ENCODE assay signal across 8 cellular contexts in the genomic region with DNA sequence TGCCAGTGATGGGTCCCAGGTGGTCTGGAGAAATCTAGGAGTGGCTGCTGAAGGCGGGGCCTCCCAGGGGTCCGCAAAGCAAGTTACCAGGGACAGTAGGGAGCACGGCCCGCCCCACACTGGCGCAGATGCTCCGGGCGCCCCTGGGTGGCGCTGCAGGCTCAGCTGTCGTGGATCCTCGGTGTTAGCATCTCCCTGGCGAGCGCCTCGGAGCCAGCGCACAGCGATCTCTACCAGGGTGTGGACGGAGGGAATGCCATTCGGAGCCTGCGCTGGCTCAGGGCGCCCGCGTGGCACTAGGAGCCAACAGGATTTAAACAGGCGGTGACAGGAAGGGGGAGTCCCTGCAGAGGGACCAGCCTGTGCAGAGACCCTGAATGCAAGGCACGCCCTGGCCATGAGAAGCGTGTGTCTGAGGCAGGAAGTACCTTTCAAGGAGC.
A peak's percentile ranks its signal among the peaks of the same experiment; 100 is the strongest.
DNase-seq lines count a peak whose midpoint lies in the region; ATAC-seq and TF ChIP-seq lines count a peak whose summit lies in the region.

No MANE protein-coding gene starts in this region.

- ATAC-seq in HG03025 (IDR thresholded peaks at IDR 0.05; ENCODE audit: low FRiP score, unreplicated experiment): no peak

- DNase-seq in GDM1 (lab: John Stamatoyannopoulos, UW): peak; percentile 31
- peak; percentile 50 for DNase-seq in HFF-Myc (ENCODE audit: extremely low read depth, low read depth)
- peak; percentile 60 for DNase-seq in NCI-H146 treated with DMSO at 0.1 percent for 48 hours (lab: John Stamatoyannopoulos, UW; ENCODE audit: unreplicated experiment)
- peak; percentile 35 for DNase-seq in T-helper 22 cell (ENCODE audit: low read depth)
- DNase-seq in astrocyte of the hippocampus (ENCODE audit: low read depth, low spot score): peak; percentile 93
- DNase-seq in iPS DF 19.7 (ENCODE audit: low read depth, low spot score): peak; percentile 45
- DNase-seq in skeletal muscle cell (ENCODE audit: low read depth): peak; percentile 46

- H3K4me3 ChIP-seq in HFF-Myc (replicated peaks; ENCODE audit: low read depth, low read length): peak overlapping the region; percentile 3; the same call in 1 of the 2 replicates
- no peak overlapping the region for H3K4me3 ChIP-seq in skeletal muscle cell (ENCODE audit: low read depth, low read length)

- TF ChIP-seq CTCF in HFF-Myc (IDR thresholded peaks at IDR 0.05; ENCODE audit: low read depth, low read length, missing control alignments): peak; percentile 96

Comparison
In these comparisons a context has a peak if more than half of its experiments do, and no peak if none do; other contexts are left out.
1. DNase-seq: peak in every context shown above with its lines; median percentile 93 in astrocyte of the hippocampus; 60 in NCI-H146 treated with DMSO at 0.1 percent for 48 hours; 50 in HFF-Myc; 46 in skeletal muscle cell; 45 in iPS DF 19.7; 35 in T-helper 22 cell; 31 in GDM1.